In the genomic region with DNA sequence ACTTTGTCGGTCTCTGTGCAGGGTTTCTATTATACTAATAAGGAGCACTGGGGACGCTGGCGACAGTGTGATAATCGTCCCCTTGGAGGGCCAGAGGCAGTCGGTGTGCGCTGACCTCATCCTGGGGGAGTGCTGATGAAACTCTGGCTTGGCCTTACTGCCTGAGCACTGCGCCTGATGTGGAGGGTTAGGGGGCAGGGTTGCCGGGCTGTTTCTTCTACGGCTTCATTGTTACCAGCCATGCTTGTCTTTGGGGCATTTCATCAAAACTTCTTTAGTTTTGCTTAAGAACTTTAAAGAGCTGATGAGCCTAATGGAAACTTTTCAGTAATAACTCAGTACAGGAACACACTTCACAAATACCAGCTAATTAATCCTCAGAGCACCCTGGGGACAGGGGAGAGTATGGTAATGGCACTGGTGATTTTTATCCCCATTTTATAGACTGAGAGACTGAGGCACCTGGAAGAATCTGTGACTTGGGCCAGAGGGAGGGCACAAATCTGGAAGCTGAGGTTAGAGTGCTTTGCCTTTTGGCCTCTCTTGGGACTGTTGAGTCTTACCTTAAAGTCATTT, we compare ENCODE assay signal across 1 cellular context.
A peak's percentile ranks its signal among the peaks of the same experiment; 100 is the strongest.
TF ChIP-seq lines count a peak whose summit lies in the region.

No MANE protein-coding gene starts in this region.

TF ChIP-seq in K562, 482 proteins besides CTCF, POLR2A, EP300 and RAD21 (continued from another document and continues in another):
- TF ChIP-seq, protein P1, sequence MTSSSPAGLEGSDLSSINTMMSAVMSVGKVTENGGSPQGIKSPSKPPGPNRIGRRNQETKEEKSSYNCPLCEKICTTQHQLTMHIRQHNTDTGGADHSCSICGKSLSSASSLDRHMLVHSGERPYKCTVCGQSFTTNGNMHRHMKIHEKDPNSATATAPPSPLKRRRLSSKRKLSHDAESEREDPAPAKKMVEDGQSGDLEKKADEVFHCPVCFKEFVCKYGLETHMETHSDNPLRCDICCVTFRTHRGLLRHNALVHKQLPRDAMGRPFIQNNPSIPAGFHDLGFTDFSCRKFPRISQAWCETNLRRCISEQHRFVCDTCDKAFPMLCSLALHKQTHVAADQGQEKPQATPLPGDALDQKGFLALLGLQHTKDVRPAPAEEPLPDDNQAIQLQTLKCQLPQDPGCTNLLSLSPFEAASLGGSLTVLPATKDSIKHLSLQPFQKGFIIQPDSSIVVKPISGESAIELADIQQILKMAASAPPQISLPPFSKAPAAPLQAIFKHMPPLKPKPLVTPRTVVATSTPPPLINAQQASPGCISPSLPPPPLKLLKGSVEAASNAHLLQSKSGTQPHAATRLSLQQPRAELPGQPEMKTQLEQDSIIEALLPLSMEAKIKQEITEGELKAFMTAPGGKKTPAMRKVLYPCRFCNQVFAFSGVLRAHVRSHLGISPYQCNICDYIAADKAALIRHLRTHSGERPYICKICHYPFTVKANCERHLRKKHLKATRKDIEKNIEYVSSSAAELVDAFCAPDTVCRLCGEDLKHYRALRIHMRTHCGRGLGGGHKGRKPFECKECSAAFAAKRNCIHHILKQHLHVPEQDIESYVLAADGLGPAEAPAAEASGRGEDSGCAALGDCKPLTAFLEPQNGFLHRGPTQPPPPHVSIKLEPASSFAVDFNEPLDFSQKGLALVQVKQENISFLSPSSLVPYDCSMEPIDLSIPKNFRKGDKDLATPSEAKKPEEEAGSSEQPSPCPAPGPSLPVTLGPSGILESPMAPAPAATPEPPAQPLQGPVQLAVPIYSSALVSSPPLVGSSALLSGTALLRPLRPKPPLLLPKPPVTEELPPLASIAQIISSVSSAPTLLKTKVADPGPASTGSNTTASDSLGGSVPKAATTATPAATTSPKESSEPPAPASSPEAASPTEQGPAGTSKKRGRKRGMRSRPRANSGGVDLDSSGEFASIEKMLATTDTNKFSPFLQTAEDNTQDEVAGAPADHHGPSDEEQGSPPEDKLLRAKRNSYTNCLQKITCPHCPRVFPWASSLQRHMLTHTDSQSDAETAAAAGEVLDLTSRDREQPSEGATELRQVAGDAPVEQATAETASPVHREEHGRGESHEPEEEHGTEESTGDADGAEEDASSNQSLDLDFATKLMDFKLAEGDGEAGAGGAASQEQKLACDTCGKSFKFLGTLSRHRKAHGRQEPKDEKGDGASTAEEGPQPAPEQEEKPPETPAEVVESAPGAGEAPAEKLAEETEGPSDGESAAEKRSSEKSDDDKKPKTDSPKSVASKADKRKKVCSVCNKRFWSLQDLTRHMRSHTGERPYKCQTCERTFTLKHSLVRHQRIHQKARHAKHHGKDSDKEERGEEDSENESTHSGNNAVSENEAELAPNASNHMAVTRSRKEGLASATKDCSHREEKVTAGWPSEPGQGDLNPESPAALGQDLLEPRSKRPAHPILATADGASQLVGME (CRISPR knock-in tag; IDR thresholded peaks at IDR 0.05), result no peak
- TF ChIP-seq DIDO1 (tag; IDR thresholded peaks at IDR 0.05; ENCODE audit: low read depth), result no peak
- TF ChIP-seq, protein P2, sequence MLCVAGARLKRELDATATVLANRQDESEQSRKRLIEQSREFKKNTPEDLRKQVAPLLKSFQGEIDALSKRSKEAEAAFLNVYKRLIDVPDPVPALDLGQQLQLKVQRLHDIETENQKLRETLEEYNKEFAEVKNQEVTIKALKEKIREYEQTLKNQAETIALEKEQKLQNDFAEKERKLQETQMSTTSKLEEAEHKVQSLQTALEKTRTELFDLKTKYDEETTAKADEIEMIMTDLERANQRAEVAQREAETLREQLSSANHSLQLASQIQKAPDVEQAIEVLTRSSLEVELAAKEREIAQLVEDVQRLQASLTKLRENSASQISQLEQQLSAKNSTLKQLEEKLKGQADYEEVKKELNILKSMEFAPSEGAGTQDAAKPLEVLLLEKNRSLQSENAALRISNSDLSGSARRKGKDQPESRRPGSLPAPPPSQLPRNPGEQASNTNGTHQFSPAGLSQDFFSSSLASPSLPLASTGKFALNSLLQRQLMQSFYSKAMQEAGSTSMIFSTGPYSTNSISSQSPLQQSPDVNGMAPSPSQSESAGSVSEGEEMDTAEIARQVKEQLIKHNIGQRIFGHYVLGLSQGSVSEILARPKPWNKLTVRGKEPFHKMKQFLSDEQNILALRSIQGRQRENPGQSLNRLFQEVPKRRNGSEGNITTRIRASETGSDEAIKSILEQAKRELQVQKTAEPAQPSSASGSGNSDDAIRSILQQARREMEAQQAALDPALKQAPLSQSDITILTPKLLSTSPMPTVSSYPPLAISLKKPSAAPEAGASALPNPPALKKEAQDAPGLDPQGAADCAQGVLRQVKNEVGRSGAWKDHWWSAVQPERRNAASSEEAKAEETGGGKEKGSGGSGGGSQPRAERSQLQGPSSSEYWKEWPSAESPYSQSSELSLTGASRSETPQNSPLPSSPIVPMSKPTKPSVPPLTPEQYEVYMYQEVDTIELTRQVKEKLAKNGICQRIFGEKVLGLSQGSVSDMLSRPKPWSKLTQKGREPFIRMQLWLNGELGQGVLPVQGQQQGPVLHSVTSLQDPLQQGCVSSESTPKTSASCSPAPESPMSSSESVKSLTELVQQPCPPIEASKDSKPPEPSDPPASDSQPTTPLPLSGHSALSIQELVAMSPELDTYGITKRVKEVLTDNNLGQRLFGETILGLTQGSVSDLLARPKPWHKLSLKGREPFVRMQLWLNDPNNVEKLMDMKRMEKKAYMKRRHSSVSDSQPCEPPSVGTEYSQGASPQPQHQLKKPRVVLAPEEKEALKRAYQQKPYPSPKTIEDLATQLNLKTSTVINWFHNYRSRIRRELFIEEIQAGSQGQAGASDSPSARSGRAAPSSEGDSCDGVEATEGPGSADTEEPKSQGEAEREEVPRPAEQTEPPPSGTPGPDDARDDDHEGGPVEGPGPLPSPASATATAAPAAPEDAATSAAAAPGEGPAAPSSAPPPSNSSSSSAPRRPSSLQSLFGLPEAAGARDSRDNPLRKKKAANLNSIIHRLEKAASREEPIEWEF (CRISPR knock-in tag; IDR thresholded peaks at IDR 0.05), result no peak
- no peak for TF ChIP-seq BACH1 (tag; IDR thresholded peaks at IDR 0.05)
- no peak for TF ChIP-seq POU5F1 (IDR thresholded peaks at IDR 0.05; ENCODE audit: borderline replicate concordance, low read depth, low read length, partially characterized antibody)
- TF ChIP-seq BHLHE40 (IDR thresholded peaks at IDR 0.05; ENCODE audit: low read length), result no peak
- TF ChIP-seq, protein P3, sequence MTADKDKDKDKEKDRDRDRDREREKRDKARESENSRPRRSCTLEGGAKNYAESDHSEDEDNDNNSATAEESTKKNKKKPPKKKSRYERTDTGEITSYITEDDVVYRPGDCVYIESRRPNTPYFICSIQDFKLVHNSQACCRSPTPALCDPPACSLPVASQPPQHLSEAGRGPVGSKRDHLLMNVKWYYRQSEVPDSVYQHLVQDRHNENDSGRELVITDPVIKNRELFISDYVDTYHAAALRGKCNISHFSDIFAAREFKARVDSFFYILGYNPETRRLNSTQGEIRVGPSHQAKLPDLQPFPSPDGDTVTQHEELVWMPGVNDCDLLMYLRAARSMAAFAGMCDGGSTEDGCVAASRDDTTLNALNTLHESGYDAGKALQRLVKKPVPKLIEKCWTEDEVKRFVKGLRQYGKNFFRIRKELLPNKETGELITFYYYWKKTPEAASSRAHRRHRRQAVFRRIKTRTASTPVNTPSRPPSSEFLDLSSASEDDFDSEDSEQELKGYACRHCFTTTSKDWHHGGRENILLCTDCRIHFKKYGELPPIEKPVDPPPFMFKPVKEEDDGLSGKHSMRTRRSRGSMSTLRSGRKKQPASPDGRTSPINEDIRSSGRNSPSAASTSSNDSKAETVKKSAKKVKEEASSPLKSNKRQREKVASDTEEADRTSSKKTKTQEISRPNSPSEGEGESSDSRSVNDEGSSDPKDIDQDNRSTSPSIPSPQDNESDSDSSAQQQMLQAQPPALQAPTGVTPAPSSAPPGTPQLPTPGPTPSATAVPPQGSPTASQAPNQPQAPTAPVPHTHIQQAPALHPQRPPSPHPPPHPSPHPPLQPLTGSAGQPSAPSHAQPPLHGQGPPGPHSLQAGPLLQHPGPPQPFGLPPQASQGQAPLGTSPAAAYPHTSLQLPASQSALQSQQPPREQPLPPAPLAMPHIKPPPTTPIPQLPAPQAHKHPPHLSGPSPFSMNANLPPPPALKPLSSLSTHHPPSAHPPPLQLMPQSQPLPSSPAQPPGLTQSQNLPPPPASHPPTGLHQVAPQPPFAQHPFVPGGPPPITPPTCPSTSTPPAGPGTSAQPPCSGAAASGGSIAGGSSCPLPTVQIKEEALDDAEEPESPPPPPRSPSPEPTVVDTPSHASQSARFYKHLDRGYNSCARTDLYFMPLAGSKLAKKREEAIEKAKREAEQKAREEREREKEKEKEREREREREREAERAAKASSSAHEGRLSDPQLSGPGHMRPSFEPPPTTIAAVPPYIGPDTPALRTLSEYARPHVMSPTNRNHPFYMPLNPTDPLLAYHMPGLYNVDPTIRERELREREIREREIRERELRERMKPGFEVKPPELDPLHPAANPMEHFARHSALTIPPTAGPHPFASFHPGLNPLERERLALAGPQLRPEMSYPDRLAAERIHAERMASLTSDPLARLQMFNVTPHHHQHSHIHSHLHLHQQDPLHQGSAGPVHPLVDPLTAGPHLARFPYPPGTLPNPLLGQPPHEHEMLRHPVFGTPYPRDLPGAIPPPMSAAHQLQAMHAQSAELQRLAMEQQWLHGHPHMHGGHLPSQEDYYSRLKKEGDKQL (CRISPR knock-in tag; IDR thresholded peaks at IDR 0.05; ENCODE audit: borderline replicate concordance), result no peak
- TF ChIP-seq ZNF584 (CRISPR knock-in tag; IDR thresholded peaks at IDR 0.05; ENCODE audit: low read depth), result peak; percentile 61; the same call in 1 of the 2 replicates
- TF ChIP-seq PRPF4 (IDR thresholded peaks at IDR 0.05; ENCODE audit: insufficient read depth, low read depth, low read length, poor library complexity, severe bottlenecking), result no peak
- TF ChIP-seq, protein P4, sequence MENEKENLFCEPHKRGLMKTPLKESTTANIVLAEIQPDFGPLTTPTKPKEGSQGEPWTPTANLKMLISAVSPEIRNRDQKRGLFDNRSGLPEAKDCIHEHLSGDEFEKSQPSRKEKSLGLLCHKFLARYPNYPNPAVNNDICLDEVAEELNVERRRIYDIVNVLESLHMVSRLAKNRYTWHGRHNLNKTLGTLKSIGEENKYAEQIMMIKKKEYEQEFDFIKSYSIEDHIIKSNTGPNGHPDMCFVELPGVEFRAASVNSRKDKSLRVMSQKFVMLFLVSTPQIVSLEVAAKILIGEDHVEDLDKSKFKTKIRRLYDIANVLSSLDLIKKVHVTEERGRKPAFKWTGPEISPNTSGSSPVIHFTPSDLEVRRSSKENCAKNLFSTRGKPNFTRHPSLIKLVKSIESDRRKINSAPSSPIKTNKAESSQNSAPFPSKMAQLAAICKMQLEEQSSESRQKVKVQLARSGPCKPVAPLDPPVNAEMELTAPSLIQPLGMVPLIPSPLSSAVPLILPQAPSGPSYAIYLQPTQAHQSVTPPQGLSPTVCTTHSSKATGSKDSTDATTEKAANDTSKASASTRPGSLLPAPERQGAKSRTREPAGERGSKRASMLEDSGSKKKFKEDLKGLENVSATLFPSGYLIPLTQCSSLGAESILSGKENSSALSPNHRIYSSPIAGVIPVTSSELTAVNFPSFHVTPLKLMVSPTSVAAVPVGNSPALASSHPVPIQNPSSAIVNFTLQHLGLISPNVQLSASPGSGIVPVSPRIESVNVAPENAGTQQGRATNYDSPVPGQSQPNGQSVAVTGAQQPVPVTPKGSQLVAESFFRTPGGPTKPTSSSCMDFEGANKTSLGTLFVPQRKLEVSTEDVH (IDR thresholded peaks at IDR 0.05; ENCODE audit: low read depth, partially characterized antibody), result peak; percentile 21
- no peak for TF ChIP-seq ZNF274 (IDR thresholded peaks at IDR 0.05; ENCODE audit: borderline replicate concordance, low read depth, low read length)
- TF ChIP-seq, protein P5, sequence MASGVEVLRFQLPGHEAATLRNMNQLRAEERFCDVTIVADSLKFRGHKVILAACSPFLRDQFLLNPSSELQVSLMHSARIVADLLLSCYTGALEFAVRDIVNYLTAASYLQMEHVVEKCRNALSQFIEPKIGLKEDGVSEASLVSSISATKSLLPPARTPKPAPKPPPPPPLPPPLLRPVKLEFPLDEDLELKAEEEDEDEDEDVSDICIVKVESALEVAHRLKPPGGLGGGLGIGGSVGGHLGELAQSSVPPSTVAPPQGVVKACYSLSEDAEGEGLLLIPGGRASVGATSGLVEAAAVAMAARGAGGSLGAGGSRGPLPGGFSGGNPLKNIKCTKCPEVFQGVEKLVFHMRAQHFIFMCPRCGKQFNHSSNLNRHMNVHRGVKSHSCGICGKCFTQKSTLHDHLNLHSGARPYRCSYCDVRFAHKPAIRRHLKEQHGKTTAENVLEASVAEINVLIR (CRISPR knock-in tag; IDR thresholded peaks at IDR 0.05), result 0 out of 2 replicates have a peak, but pooled peaks have one; percentile 27
- TF ChIP-seq, protein P6, sequence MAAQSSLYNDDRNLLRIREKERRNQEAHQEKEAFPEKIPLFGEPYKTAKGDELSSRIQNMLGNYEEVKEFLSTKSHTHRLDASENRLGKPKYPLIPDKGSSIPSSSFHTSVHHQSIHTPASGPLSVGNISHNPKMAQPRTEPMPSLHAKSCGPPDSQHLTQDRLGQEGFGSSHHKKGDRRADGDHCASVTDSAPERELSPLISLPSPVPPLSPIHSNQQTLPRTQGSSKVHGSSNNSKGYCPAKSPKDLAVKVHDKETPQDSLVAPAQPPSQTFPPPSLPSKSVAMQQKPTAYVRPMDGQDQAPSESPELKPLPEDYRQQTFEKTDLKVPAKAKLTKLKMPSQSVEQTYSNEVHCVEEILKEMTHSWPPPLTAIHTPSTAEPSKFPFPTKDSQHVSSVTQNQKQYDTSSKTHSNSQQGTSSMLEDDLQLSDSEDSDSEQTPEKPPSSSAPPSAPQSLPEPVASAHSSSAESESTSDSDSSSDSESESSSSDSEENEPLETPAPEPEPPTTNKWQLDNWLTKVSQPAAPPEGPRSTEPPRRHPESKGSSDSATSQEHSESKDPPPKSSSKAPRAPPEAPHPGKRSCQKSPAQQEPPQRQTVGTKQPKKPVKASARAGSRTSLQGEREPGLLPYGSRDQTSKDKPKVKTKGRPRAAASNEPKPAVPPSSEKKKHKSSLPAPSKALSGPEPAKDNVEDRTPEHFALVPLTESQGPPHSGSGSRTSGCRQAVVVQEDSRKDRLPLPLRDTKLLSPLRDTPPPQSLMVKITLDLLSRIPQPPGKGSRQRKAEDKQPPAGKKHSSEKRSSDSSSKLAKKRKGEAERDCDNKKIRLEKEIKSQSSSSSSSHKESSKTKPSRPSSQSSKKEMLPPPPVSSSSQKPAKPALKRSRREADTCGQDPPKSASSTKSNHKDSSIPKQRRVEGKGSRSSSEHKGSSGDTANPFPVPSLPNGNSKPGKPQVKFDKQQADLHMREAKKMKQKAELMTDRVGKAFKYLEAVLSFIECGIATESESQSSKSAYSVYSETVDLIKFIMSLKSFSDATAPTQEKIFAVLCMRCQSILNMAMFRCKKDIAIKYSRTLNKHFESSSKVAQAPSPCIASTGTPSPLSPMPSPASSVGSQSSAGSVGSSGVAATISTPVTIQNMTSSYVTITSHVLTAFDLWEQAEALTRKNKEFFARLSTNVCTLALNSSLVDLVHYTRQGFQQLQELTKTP (IDR thresholded peaks at IDR 0.05; ENCODE audit: low read depth in 1 of 2, partially characterized antibody in 2 of 2), result no peak
- no peak for TF ChIP-seq ZNF76 (CRISPR knock-in tag; IDR thresholded peaks at IDR 0.05; ENCODE audit: borderline replicate concordance)
- no peak for TF ChIP-seq CHD1 (IDR thresholded peaks at IDR 0.05; ENCODE audit: low read length)
- no peak for TF ChIP-seq DNMT1 (IDR thresholded peaks at IDR 0.05)
- no peak for TF ChIP-seq POLR2AphosphoS5 (IDR thresholded peaks at IDR 0.05; ENCODE audit: control insufficient read depth, insufficient read depth, low read depth, low read length)
